19 cellular contexts compared by ENCODE assay signal in genomic region chr10:52031771-52032170, GRCh38.
DNase-seq lines count a peak whose midpoint lies in the region; TF ChIP-seq lines count a peak whose summit lies in the region.
"Had no signal": no experiment of that assay in that cellular context is flagged by ENCODE, and none has a peak within 500 bp of the region (broad histone marks: within the 10 kb centered on the region; RNA-seq: fewer than 3 reads in every experiment).

No MANE protein-coding gene starts in this region.

- H3K23me2 ChIP-seq in H9 (ENCODE audit: insufficient read length, low read depth, low read length, poor library complexity, severe bottlenecking): no peaks in the 10 kb centered on the region

- no peak overlapping the region for H2AFZ ChIP-seq in H9 (ENCODE audit: low read length)

- H3K27me3 ChIP-seq in H9 (ENCODE audit: insufficient read depth, low read length) (no peaks in the 10 kb centered on the region), adipocyte (replicated peaks; ENCODE audit: control insufficient read depth, insufficient read depth, low read length) (no peaks in the 10 kb centered on the region)
- H3K27me3 ChIP-seq: MG63, SJCRH30 had no signal

- H3K4me1 Mint-ChIP-seq in H9 (peaks cover 47 to 60% of the 10 kb centered on the region in 2 experiments), type B pancreatic cell (ENCODE audit: unreplicated experiment) (peaks cover 5% of the 10 kb centered on the region)
- H3K4me1 Mint-ChIP-seq: CD4-positive, CD25-positive, alpha-beta regulatory T cell had no signal

- H3K27ac Mint-ChIP-seq in H9: peak overlapping the region; percentile 2 to 96 (median 11); a peak in 5 of 7 replicates
- no peak overlapping the region for H3K27ac Mint-ChIP-seq in type B pancreatic cell
- H3K27ac Mint-ChIP-seq: CD4-positive, CD25-positive, alpha-beta regulatory T cell had no signal

- H3K4me3 ChIP-seq in adipocyte (ENCODE audit: low read length): no peak overlapping the region
- H3K4me3 ChIP-seq in fibroblast of pulmonary artery (replicated peaks; ENCODE audit: low read depth, low read length): no peak overlapping the region
- no peak overlapping the region for H3K4me3 ChIP-seq in skeletal muscle cell (ENCODE audit: low read depth, low read length)
- H3K4me3 ChIP-seq: K562, MG63, SJCRH30 had no signal

- no peak overlapping the region for H3K4ac ChIP-seq in H9 (ENCODE audit: low read depth, low read length)

- H2BK5ac ChIP-seq in H9 (ENCODE audit: insufficient read length, low read length): no peak overlapping the region

- no peak overlapping the region for H3K14ac ChIP-seq in H9 (ENCODE audit: insufficient read depth, low read length)

- H4K20me1 ChIP-seq in H9 (ENCODE audit: control insufficient read depth, insufficient read depth, insufficient read length): no peaks in the 10 kb centered on the region

- H3K4me2 ChIP-seq in H9 (ENCODE audit: insufficient read depth, insufficient read length, low read length): peak overlapping the region; percentile 20

- H3K56ac ChIP-seq in H9 (ENCODE audit: insufficient read length, low read depth, low read length): no peak overlapping the region

- no peak overlapping the region for H3K18ac ChIP-seq in H9 (ENCODE audit: insufficient read length, low read depth, low read length)

- H3K27me3 Mint-ChIP-seq in H9 (ENCODE audit: low read depth) (peaks cover 5% of the 10 kb centered on the region), type B pancreatic cell (no peaks in the 10 kb centered on the region)
- H3K27me3 Mint-ChIP-seq: CD4-positive, CD25-positive, alpha-beta regulatory T cell had no signal

- no peak overlapping the region for H2BK120ac ChIP-seq in H9 (ENCODE audit: low read depth, low read length, poor library complexity, severe bottlenecking)

- H2BK20ac ChIP-seq in H9 (ENCODE audit: low read depth, low read length, poor library complexity, severe bottlenecking): no peak overlapping the region

- no peaks in the 10 kb centered on the region for H3K79me1 ChIP-seq in H9 (ENCODE audit: insufficient read depth, low read depth, low read length, poor library complexity, severe bottlenecking)

- H2AK5ac ChIP-seq in H9 (ENCODE audit: insufficient read length, low read length): no peak overlapping the region

- no peaks in the 10 kb centered on the region; the same call in 1 of the 2 replicates for H3K79me2 ChIP-seq in H9 (ENCODE audit: insufficient read depth, low read length)

- H4K5ac ChIP-seq in H9 (ENCODE audit: insufficient read length, low read depth, low read length): no peak overlapping the region

- H3K9me3 Mint-ChIP-seq in H9: peaks cover 5 to 22% of the 10 kb centered on the region in 2 experiments; a peak in 4 of 5 replicates
- no peaks in the 10 kb centered on the region for H3K9me3 Mint-ChIP-seq in type B pancreatic cell

- H3K9ac ChIP-seq in H9 (ENCODE audit: extremely low read depth, insufficient read length, low read length): no peak overlapping the region
- H3K9ac ChIP-seq in adipocyte (ENCODE audit: low read length): no peak overlapping the region

- no peaks in the 10 kb centered on the region for H3K36me3 ChIP-seq in adipocyte (ENCODE audit: control insufficient read depth, insufficient read depth, low read length, severe bottlenecking)
- H3K36me3 ChIP-seq: MG63, SJCRH30 had no signal

- H4K91ac ChIP-seq in H9 (ENCODE audit: insufficient read length, low read depth, low read length): no peak overlapping the region

- peaks cover 67 to 89% (median 78%) of the 10 kb centered on the region in 3 experiments for H3K36me3 Mint-ChIP-seq in H9 (ENCODE audit: insufficient read depth in 1 of 3, low read depth in 3 of 3)
- no peaks in the 10 kb centered on the region for H3K36me3 Mint-ChIP-seq in type B pancreatic cell
- H3K36me3 Mint-ChIP-seq: CD4-positive, CD25-positive, alpha-beta regulatory T cell had no signal

- H2BK15ac ChIP-seq in H9 (ENCODE audit: low read depth, low read length): no peak overlapping the region

- H3K27ac ChIP-seq in H9 (ENCODE audit: insufficient read length, low read depth, low read length): no peak overlapping the region
- H3K27ac ChIP-seq: SJCRH30 had no signal

- H3K4me3 Mint-ChIP-seq in H9 (peak overlapping the region; percentile 32 to 76), type B pancreatic cell (no peak overlapping the region)
- H3K4me3 Mint-ChIP-seq: CD4-positive, CD25-positive, alpha-beta regulatory T cell had no signal

- DNase-seq in H9: no peak
- peak; percentile 36 for DNase-seq in adipocyte (ENCODE audit: low read depth)
- DNase-seq in fibroblast of pulmonary artery (ENCODE audit: low read depth): peak; percentile 2
- DNase-seq in skeletal muscle cell (ENCODE audit: low read depth): peak; percentile 20
- no peak for DNase-seq in globus pallidus (ENCODE audit: low spot score)
- DNase-seq in type B pancreatic cell (ENCODE audit: extremely low spot score, unreplicated experiment): no peak
- DNase-seq in GOT3 (lab: John Stamatoyannopoulos, UW): no peak
- DNase-seq: CD4-positive, CD25-positive, alpha-beta regulatory T cell; COR-L47; DMS 273 treated with DMSO at 0.1 percent for 48 hours; DND-41; MG63; NCI-H1417; NCI-H187; NCI-H446; NCI-H526; OCI-M1; SJCRH30 had no signal

- no peak overlapping the region for H3K23ac ChIP-seq in H9 (ENCODE audit: insufficient read length, low read depth, low read length)

- no peak overlapping the region for H3T11ph ChIP-seq in H9 (ENCODE audit: low read length)

- no peak overlapping the region for H2BK12ac ChIP-seq in H9 (ENCODE audit: insufficient read length, low read depth, low read length)

- TF ChIP-seq CTCF in H9 (conservative IDR thresholded peaks at IDR 0.05) (no peak), fibroblast of pulmonary artery (IDR thresholded peaks at IDR 0.05; ENCODE audit: low read length, missing control alignments) (no peak), type B pancreatic cell (conservative IDR thresholded peaks at IDR 0.05) (no peak)

- H3K4me1 ChIP-seq in H9 (ENCODE audit: insufficient read depth, low read length) (peaks cover 2% of the 10 kb centered on the region; the same call in 1 of the 2 replicates), adipocyte (ENCODE audit: control insufficient read depth, insufficient read depth, low read length) (peaks cover 20% of the 10 kb centered on the region)
- H3K4me1 ChIP-seq: SJCRH30 had no signal

- no peak overlapping the region for H4K8ac ChIP-seq in H9 (replicated peaks; ENCODE audit: insufficient read length, low read depth, low read length)

- no peaks in the 10 kb centered on the region for H3K9me3 ChIP-seq in H9 (ENCODE audit: control insufficient read depth, low read depth, low read length)
- H3K9me3 ChIP-seq in adipocyte (ENCODE audit: control insufficient read depth, low read length): no peaks in the 10 kb centered on the region
- H3K9me3 ChIP-seq: MG63, SJCRH30 had no signal

Comparison
In these comparisons a context has a peak if more than half of its experiments do, and no peak if none do; other contexts are left out.
1. DNase-seq: peak in adipocyte (single experiment), fibroblast of pulmonary artery (single experiment) and skeletal muscle cell (single experiment); none in H9 (single experiment), globus pallidus (single experiment), type B pancreatic cell (single experiment) and GOT3 (single experiment).